In genomic region chr7:149003018-149003417, GRCh38 we compare ENCODE assay signal across 1 cellular context.
TF ChIP-seq lines count a peak whose summit lies in the region.

No MANE protein-coding gene starts in this region.

TF ChIP-seq in GM23338, 12 proteins besides CTCF, POLR2A, EP300 and RAD21 (continued from another document):
- TF ChIP-seq, protein P1, sequence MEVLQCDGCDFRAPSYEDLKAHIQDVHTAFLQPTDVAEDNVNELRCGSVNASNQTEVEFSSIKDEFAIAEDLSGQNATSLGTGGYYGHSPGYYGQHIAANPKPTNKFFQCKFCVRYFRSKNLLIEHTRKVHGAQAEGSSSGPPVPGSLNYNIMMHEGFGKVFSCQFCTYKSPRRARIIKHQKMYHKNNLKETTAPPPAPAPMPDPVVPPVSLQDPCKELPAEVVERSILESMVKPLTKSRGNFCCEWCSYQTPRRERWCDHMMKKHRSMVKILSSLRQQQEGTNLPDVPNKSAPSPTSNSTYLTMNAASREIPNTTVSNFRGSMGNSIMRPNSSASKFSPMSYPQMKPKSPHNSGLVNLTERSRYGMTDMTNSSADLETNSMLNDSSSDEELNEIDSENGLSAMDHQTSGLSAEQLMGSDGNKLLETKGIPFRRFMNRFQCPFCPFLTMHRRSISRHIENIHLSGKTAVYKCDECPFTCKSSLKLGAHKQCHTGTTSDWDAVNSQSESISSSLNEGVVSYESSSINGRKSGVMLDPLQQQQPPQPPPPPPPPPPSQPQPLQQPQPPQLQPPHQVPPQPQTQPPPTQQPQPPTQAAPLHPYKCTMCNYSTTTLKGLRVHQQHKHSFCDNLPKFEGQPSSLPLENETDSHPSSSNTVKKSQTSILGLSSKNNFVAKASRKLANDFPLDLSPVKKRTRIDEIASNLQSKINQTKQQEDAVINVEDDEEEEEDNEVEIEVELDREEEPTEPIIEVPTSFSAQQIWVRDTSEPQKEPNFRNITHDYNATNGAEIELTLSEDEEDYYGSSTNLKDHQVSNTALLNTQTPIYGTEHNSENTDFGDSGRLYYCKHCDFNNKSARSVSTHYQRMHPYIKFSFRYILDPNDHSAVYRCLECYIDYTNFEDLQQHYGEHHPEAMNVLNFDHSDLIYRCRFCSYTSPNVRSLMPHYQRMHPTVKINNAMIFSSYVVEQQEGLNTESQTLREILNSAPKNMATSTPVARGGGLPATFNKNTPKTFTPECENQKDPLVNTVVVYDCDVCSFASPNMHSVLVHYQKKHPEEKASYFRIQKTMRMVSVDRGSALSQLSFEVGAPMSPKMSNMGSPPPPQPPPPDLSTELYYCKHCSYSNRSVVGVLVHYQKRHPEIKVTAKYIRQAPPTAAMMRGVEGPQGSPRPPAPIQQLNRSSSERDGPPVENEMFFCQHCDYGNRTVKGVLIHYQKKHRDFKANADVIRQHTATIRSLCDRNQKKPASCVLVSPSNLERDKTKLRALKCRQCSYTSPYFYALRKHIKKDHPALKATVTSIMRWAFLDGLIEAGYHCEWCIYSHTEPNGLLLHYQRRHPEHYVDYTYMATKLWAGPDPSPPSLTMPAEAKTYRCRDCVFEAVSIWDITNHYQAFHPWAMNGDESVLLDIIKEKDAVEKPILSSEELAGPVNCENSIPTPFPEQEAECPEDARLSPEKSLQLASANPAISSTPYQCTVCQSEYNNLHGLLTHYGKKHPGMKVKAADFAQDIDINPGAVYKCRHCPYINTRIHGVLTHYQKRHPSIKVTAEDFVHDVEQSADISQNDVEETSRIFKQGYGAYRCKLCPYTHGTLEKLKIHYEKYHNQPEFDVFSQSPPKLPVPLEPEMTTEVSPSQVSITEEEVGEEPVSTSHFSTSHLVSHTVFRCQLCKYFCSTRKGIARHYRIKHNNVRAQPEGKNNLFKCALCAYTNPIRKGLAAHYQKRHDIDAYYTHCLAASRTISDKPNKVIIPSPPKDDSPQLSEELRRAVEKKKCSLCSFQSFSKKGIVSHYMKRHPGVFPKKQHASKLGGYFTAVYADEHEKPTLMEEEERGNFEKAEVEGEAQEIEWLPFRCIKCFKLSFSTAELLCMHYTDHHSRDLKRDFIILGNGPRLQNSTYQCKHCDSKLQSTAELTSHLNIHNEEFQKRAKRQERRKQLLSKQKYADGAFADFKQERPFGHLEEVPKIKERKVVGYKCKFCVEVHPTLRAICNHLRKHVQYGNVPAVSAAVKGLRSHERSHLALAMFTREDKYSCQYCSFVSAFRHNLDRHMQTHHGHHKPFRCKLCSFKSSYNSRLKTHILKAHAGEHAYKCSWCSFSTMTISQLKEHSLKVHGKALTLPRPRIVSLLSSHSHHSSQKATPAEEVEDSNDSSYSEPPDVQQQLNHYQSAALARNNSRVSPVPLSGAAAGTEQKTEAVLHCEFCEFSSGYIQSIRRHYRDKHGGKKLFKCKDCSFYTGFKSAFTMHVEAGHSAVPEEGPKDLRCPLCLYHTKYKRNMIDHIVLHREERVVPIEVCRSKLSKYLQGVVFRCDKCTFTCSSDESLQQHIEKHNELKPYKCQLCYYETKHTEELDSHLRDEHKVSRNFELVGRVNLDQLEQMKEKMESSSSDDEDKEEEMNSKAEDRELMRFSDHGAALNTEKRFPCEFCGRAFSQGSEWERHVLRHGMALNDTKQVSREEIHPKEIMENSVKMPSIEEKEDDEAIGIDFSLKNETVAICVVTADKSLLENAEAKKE (CRISPR knock-in tag; IDR thresholded peaks at IDR 0.05): no peak
- no peak for TF ChIP-seq ZNF331 (CRISPR knock-in tag; IDR thresholded peaks at IDR 0.05; ENCODE audit: low read depth)
- TF ChIP-seq EZH2phosphoT487 (IDR thresholded peaks at IDR 0.05; ENCODE audit: unreplicated experiment): no peak
- no peak for TF ChIP-seq STAT1 (IDR thresholded peaks at IDR 0.05; ENCODE audit: unreplicated experiment)
- TF ChIP-seq, protein P2, sequence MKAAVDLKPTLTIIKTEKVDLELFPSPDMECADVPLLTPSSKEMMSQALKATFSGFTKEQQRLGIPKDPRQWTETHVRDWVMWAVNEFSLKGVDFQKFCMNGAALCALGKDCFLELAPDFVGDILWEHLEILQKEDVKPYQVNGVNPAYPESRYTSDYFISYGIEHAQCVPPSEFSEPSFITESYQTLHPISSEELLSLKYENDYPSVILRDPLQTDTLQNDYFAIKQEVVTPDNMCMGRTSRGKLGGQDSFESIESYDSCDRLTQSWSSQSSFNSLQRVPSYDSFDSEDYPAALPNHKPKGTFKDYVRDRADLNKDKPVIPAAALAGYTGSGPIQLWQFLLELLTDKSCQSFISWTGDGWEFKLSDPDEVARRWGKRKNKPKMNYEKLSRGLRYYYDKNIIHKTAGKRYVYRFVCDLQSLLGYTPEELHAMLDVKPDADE (IDR thresholded peaks at IDR 0.05): no peak
- no peak for TF ChIP-seq CREB1 (CRISPR knock-in tag; IDR thresholded peaks at IDR 0.05; ENCODE audit: low read depth)
- no peak for TF ChIP-seq ZNF114 (CRISPR knock-in tag; IDR thresholded peaks at IDR 0.05)
- TF ChIP-seq POLR2AphosphoS5 (IDR thresholded peaks at IDR 0.05; ENCODE audit: low read depth): no peak
- no peak for TF ChIP-seq JUNB (IDR thresholded peaks at IDR 0.05; ENCODE audit: unreplicated experiment)
TF ChIP-seq in GM23338: peak in this region for 0.
